17 cellular contexts compared by ENCODE assay signal in the genomic region with DNA sequence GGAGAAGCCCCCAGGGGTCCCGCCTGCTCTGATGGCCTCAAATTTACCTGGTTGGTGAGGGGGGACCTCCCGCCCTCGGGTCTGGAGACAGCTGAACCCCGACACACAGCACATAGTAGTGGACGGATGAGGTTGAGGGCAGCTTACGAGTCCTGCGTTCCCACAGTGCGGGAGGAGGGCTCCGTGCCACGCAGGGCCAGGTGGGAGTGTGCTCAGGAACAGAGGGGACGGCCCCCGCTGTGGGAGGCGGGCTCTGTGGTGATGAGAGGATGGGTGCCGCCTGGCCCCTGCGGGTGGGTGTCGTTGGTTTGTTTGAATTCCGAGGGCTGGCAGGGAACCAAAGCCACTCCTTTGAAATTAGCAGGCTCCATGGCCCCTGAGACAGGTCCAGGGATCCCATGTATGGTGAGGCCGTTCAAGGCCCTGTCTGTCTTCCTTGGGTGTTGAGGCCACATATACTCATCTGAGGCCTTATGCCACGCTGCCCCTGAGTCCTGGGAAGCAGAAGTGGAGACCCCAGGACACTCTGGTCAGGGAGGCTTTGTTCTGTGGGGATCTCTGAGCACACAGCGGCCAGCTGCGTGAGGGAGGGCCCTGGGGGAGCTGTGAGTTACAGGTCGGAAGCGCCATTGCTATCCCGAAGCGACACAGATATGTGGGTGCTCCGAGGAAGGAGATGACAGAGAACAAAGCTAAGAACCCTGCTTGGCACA. TPM values are rescaled to one million over a fixed set of nuclear protein-coding genes. Genes with fewer than 3 reads are reported as not detected.
A peak's percentile ranks its signal among the peaks of the same experiment; 100 is the strongest.
DNase-seq lines count a peak whose midpoint lies in the region; ATAC-seq and TF ChIP-seq lines count a peak whose summit lies in the region.
"Had no signal": no experiment of that assay in that cellular context is flagged by ENCODE, and none has a peak within 500 bp of the region (broad histone marks: within the 10 kb centered on the region; RNA-seq: fewer than 3 reads in every experiment).

No MANE protein-coding gene starts in this region.

- no peak overlapping the region for H2BK120ac ChIP-seq in mesendoderm (ENCODE audit: low read depth, low read length)

- no peak overlapping the region for H3K18ac ChIP-seq in mesendoderm (ENCODE audit: low read length)

- H2BK15ac ChIP-seq in mesendoderm (replicated peaks; ENCODE audit: low read depth): no peak overlapping the region

- intact Hi-C loops in left ventricle myocardium superior (cut with micrococcal nuclease): no loop called here

- no peaks in the 10 kb centered on the region for H3K27me3 ChIP-seq in right atrium auricular region
- no peaks in the 10 kb centered on the region for H3K27me3 ChIP-seq in mesendoderm (ENCODE audit: insufficient read depth, low read length, poor library complexity)
- H3K27me3 ChIP-seq: SJSA1 had no signal

- H3K4me3 ChIP-seq in right atrium auricular region (no peak overlapping the region), mesendoderm (ENCODE audit: low read length) (no peak overlapping the region)
- H3K4me3 ChIP-seq: A549, SJSA1 had no signal

- no peak overlapping the region for H2BK5ac ChIP-seq in mesendoderm (ENCODE audit: low read length)

- no peak overlapping the region for H2AK5ac ChIP-seq in mesendoderm (ENCODE audit: low read length)

- DNase-seq in left ventricle myocardium superior: peak; percentile 10
- no peak for DNase-seq in right atrium auricular region (ENCODE audit: low spot score)
- DNase-seq in NCI-H345 treated with DMSO at 0.1 percent for 48 hours (lab: John Stamatoyannopoulos, UW; ENCODE audit: unreplicated experiment): peak; percentile 88
- no peak for DNase-seq in mesendoderm
- no peak for DNase-seq in NCI-H128 (lab: John Stamatoyannopoulos, UW; ENCODE audit: unreplicated experiment)
- no peak for DNase-seq in RWPE1 (ENCODE audit: low spot score)
- no peak for DNase-seq in stimulated activated naive CD4-positive, alpha-beta T cell (lab: John Stamatoyannopoulos, UW)
- DNase-seq: Kasumi-1; NCI-H1417 treated with DMSO at 0.1 percent for 48 hours; NCI-H187; NCI-H510A; NK-92 treated with Interleukin-12 subunit alpha and Interleukin-12 subunit beta, amount 100 ng/mL, for 24 hours had no signal

- peaks cover 66% of the 10 kb centered on the region for H3K36me3 ChIP-seq in right atrium auricular region
- H3K36me3 ChIP-seq in mesendoderm (ENCODE audit: control insufficient read depth, insufficient read depth, low read length): peaks cover 6% of the 10 kb centered on the region
- H3K36me3 ChIP-seq: SJSA1 had no signal

- CTCF ChIA-PET in RWPE1 (lab: Yijun Ruan, JAX): interaction anchor here (0.6 kb wide), 1 partner anchor 30 kb away, joined by 5 read pairs; no protein-coding TSS in a partner anchor

- H4K5ac ChIP-seq in mesendoderm (ENCODE audit: low read length): no peak overlapping the region

- peak overlapping the region; percentile 17 for H3K56ac ChIP-seq in mesendoderm (ENCODE audit: low read length)

- no peak for ATAC-seq in left ventricle myocardium superior
- ATAC-seq: A549, Panc1 had no signal

- H3K4me2 ChIP-seq in mesendoderm (ENCODE audit: low read length): no peak overlapping the region
- H3K4me2 ChIP-seq: A549 had no signal

- no peak overlapping the region for H3K4ac ChIP-seq in mesendoderm (ENCODE audit: low read depth, low read length)

- H4K8ac ChIP-seq in mesendoderm (ENCODE audit: low read depth, low read length): no peak overlapping the region

- no peaks in the 10 kb centered on the region for H3K9me3 ChIP-seq in right atrium auricular region
- H3K9me3 ChIP-seq: A549, SJSA1 had no signal

- no peak overlapping the region for H3K23ac ChIP-seq in mesendoderm (ENCODE audit: low read length)

- H3K79me2 ChIP-seq in mesendoderm (ENCODE audit: control insufficient read depth, insufficient read depth, low read length): no peaks in the 10 kb centered on the region

- H3K4me1 ChIP-seq in right atrium auricular region (no peaks in the 10 kb centered on the region), mesendoderm (ENCODE audit: control insufficient read depth, low read depth, low read length) (peaks cover 2% of the 10 kb centered on the region)
- H3K4me1 ChIP-seq: A549, SJSA1 had no signal

- no CpG with 5 or more reads among the region's 26 CpGs for WGBS in mesendoderm (ENCODE audit: extremely low coverage, insufficient coverage, low lambda C conversion rate)

- TF ChIP-seq CTCF in right atrium auricular region (IDR thresholded peaks at IDR 0.05): no peak
- no peak for TF ChIP-seq CTCF in RWPE1 (conservative IDR thresholded peaks at IDR 0.05; ENCODE audit: low read depth)

- POLR2A ChIA-PET in RWPE1 (lab: Yijun Ruan, JAX; ENCODE audit: low non-redundant PET): no interaction called here

- H3K9ac ChIP-seq in mesendoderm (ENCODE audit: low read length): no peak overlapping the region

- H3K27ac ChIP-seq in right atrium auricular region: no peak overlapping the region
- H3K27ac ChIP-seq in mesendoderm (ENCODE audit: low read depth, low read length): no peak overlapping the region
- no peak overlapping the region for H3K27ac ChIP-seq in RWPE1
- H3K27ac ChIP-seq: A549, SJSA1 had no signal

- no peaks in the 10 kb centered on the region for H3K79me1 ChIP-seq in mesendoderm (ENCODE audit: low read length)

RNA-seq across cellular contexts. Expression of gene NADSYN1, which starts 21.9 kb away (rescaled TPM):
- total RNA-seq in left ventricle myocardium superior (20.5 TPM), right atrium auricular region (10 to 100 TPM; 18.0 to 18.8 TPM)
- 20.2 TPM for polyA plus RNA-seq in mesendoderm (2013, experiment 1 of 2)
- 21.5 TPM for polyA plus RNA-seq in mesendoderm (2013, experiment 2 of 2)

RNA-seq across cellular contexts. Expression of gene DHCR7, which starts 26.7 kb away (rescaled TPM):
- total RNA-seq in left ventricle myocardium superior: 41.3 TPM
- 10 to 100 TPM; 26.8 to 37.6 TPM for total RNA-seq in right atrium auricular region
- polyA plus RNA-seq in mesendoderm (2013, experiment 1 of 2): 207 TPM
- 217 TPM for polyA plus RNA-seq in mesendoderm (2013, experiment 2 of 2)

RNA-seq across cellular contexts. Expression of gene KRTAP5-7, which starts 52.1 kb away (rescaled TPM):
- not detected for total RNA-seq in left ventricle myocardium superior
- total RNA-seq in right atrium auricular region: not detected
- not detected for polyA plus RNA-seq in mesendoderm (2013, experiment 1 of 2)
- polyA plus RNA-seq in mesendoderm (2013, experiment 2 of 2): not detected
- total RNA-seq: H4, MCF 10A, SJSA1 had no signal
- polyA plus RNA-seq: A549 had no signal

Comparison
In these comparisons a context has a peak if more than half of its experiments do, and no peak if none do; other contexts are left out.
1. DNase-seq: peak in left ventricle myocardium superior (single experiment) and NCI-H345 treated with DMSO at 0.1 percent for 48 hours (single experiment); none in right atrium auricular region (single experiment), mesendoderm (single experiment), NCI-H128 (single experiment), RWPE1 (single experiment) and stimulated activated naive CD4-positive, alpha-beta T cell (0 of 6).